Comparison of ENCODE assay signal across 1 cellular context in the genomic region with DNA sequence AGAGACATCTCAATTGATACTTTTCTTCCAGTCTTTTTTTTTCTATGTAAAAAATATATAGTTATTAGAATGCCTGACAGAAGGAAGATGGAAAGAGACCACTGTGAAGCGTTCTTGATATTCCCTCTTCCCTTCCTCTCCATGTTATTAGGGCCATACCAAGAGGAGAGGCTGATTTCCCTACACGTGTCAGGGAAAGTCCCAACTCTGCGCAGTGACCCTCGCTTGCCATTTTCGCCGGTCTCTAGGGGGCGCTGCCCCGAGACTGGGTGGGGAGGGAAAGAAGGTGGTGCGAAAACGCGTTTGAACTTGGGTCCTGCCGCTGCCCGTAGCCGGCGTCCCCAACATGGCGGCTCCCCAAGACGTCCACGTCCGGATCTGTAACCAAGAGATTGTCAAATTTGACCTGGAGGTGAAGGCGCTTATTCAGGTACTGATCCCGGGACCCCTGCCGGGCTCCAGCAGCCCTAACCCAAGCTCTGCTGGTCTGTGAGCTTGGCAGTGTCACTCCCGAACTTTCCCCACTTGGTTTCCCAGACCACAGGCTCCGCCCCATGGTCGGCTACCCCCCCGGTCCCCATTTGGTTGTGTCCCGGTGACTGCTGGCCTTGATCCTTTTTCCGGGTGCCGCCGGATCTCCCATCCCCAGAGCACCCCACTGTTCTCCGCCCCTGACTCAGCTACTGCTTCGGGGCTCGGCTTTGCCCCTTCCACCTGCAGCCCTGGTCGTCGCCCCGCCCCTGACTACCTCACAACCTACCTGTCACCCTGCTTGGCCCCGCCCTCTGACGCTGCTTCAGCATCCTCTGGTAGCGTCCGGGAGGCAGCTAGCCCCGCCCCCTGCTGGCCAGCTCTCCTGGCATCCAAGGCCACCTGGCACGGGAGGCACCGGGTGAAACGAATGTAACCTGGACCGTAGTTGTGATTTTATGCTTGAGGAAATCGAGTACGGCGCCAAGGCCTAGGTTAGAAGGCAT.
TF ChIP-seq lines count a peak whose summit lies in the region.

A gene with protein sequence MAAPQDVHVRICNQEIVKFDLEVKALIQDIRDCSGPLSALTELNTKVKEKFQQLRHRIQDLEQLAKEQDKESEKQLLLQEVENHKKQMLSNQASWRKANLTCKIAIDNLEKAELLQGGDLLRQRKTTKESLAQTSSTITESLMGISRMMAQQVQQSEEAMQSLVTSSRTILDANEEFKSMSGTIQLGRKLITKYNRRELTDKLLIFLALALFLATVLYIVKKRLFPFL (plus strand): TSS at position 332 of the 977 bp plus-strand sequence. CDS start 15 bp downstream, at position 347.

TF ChIP-seq in GM12878, 131 proteins besides CTCF, POLR2A, EP300 and RAD21 (continued from another document and continues in another):
- no peak for TF ChIP-seq SPI1 (IDR thresholded peaks at IDR 0.05; ENCODE audit: borderline replicate concordance, insufficient read depth, low read depth, low read length)
- TF ChIP-seq CHD2 (IDR thresholded peaks at IDR 0.05; ENCODE audit: borderline replicate concordance, low read depth, low read length): no peak
- peak; percentile 48; the same call in 1 of the 2 replicates for TF ChIP-seq SMC3 (IDR thresholded peaks at IDR 0.05; ENCODE audit: borderline replicate concordance, low read length)
- TF ChIP-seq, protein P1, sequence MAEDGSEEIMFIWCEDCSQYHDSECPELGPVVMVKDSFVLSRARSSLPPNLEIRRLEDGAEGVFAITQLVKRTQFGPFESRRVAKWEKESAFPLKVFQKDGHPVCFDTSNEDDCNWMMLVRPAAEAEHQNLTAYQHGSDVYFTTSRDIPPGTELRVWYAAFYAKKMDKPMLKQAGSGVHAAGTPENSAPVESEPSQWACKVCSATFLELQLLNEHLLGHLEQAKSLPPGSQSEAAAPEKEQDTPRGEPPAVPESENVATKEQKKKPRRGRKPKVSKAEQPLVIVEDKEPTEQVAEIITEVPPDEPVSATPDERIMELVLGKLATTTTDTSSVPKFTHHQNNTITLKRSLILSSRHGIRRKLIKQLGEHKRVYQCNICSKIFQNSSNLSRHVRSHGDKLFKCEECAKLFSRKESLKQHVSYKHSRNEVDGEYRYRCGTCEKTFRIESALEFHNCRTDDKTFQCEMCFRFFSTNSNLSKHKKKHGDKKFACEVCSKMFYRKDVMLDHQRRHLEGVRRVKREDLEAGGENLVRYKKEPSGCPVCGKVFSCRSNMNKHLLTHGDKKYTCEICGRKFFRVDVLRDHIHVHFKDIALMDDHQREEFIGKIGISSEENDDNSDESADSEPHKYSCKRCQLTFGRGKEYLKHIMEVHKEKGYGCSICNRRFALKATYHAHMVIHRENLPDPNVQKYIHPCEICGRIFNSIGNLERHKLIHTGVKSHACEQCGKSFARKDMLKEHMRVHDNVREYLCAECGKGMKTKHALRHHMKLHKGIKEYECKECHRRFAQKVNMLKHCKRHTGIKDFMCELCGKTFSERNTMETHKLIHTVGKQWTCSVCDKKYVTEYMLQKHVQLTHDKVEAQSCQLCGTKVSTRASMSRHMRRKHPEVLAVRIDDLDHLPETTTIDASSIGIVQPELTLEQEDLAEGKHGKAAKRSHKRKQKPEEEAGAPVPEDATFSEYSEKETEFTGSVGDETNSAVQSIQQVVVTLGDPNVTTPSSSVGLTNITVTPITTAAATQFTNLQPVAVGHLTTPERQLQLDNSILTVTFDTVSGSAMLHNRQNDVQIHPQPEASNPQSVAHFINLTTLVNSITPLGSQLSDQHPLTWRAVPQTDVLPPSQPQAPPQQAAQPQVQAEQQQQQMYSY (CRISPR knock-in tag; IDR thresholded peaks at IDR 0.05): no peak
- no peak for TF ChIP-seq NFYA (IDR thresholded peaks at IDR 0.05; ENCODE audit: borderline replicate concordance, low read depth, low read length)
- TF ChIP-seq SMAD1 (IDR thresholded peaks at IDR 0.05; ENCODE audit: low read depth, partially characterized antibody): peak; percentile 18
- TF ChIP-seq MYC (IDR thresholded peaks at IDR 0.05; ENCODE audit: insufficient read depth, insufficient read length, insufficient replicate concordance, low read length, severe bottlenecking): no peak
- TF ChIP-seq, protein P2, sequence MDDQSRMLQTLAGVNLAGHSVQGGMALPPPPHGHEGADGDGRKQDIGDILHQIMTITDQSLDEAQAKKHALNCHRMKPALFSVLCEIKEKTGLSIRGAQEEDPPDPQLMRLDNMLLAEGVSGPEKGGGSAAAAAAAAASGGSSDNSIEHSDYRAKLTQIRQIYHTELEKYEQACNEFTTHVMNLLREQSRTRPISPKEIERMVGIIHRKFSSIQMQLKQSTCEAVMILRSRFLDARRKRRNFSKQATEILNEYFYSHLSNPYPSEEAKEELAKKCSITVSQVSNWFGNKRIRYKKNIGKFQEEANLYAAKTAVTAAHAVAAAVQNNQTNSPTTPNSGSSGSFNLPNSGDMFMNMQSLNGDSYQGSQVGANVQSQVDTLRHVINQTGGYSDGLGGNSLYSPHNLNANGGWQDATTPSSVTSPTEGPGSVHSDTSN (IDR thresholded peaks at IDR 0.05; ENCODE audit: insufficient replicate concordance, low read depth, low read length): peak; percentile 42
- peak; percentile 62 for TF ChIP-seq MEF2B (IDR thresholded peaks at IDR 0.05; ENCODE audit: partially characterized antibody, poor library complexity, severe bottlenecking)
- peak; percentile 74; the same call in 1 of the 2 replicates for TF ChIP-seq CBX5 (IDR thresholded peaks at IDR 0.05; ENCODE audit: low read depth)
- TF ChIP-seq PAX5 (IDR thresholded peaks at IDR 0.05; ENCODE audit: borderline replicate concordance, low read depth, low read length): 0 out of 2 replicates have a peak, but pooled peaks have one; percentile 55
- TF ChIP-seq HDAC2 (IDR thresholded peaks at IDR 0.05): no peak
- peak; percentile 67; the same call in 1 of the 2 replicates for TF ChIP-seq GATAD2B (conservative IDR thresholded peaks at IDR 0.05; ENCODE audit: low read depth)
- peak; percentile 69 for TF ChIP-seq SP1 (IDR thresholded peaks at IDR 0.05; ENCODE audit: low read depth, low read length)
- TF ChIP-seq RUNX3 (IDR thresholded peaks at IDR 0.05; ENCODE audit: low read length): peak; percentile 74
- TF ChIP-seq KDM1A (IDR thresholded peaks at IDR 0.05; ENCODE audit: borderline replicate concordance): no peak
- peak in 1 of 2 experiments; percentile 67; a peak in 1 of 4 replicates for TF ChIP-seq SRF (IDR thresholded peaks at IDR 0.05; ENCODE audit: low read depth in 2 of 2, low read length in 2 of 2)
- no peak for TF ChIP-seq CBX3 (IDR thresholded peaks at IDR 0.05; ENCODE audit: borderline replicate concordance, low read depth)
- TF ChIP-seq TCF3 (IDR thresholded peaks at IDR 0.05; ENCODE audit: borderline replicate concordance, insufficient read depth, low read depth, low read length): no peak
- TF ChIP-seq, protein P3, sequence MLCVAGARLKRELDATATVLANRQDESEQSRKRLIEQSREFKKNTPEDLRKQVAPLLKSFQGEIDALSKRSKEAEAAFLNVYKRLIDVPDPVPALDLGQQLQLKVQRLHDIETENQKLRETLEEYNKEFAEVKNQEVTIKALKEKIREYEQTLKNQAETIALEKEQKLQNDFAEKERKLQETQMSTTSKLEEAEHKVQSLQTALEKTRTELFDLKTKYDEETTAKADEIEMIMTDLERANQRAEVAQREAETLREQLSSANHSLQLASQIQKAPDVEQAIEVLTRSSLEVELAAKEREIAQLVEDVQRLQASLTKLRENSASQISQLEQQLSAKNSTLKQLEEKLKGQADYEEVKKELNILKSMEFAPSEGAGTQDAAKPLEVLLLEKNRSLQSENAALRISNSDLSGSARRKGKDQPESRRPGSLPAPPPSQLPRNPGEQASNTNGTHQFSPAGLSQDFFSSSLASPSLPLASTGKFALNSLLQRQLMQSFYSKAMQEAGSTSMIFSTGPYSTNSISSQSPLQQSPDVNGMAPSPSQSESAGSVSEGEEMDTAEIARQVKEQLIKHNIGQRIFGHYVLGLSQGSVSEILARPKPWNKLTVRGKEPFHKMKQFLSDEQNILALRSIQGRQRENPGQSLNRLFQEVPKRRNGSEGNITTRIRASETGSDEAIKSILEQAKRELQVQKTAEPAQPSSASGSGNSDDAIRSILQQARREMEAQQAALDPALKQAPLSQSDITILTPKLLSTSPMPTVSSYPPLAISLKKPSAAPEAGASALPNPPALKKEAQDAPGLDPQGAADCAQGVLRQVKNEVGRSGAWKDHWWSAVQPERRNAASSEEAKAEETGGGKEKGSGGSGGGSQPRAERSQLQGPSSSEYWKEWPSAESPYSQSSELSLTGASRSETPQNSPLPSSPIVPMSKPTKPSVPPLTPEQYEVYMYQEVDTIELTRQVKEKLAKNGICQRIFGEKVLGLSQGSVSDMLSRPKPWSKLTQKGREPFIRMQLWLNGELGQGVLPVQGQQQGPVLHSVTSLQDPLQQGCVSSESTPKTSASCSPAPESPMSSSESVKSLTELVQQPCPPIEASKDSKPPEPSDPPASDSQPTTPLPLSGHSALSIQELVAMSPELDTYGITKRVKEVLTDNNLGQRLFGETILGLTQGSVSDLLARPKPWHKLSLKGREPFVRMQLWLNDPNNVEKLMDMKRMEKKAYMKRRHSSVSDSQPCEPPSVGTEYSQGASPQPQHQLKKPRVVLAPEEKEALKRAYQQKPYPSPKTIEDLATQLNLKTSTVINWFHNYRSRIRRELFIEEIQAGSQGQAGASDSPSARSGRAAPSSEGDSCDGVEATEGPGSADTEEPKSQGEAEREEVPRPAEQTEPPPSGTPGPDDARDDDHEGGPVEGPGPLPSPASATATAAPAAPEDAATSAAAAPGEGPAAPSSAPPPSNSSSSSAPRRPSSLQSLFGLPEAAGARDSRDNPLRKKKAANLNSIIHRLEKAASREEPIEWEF (IDR thresholded peaks at IDR 0.05; ENCODE audit: insufficient replicate concordance, low read depth, low read length): no peak
- TF ChIP-seq SUZ12 (IDR thresholded peaks at IDR 0.05; ENCODE audit: unreplicated experiment): no peak
- peak; percentile 96 for TF ChIP-seq NBN (IDR thresholded peaks at IDR 0.05)
- TF ChIP-seq, protein P4, sequence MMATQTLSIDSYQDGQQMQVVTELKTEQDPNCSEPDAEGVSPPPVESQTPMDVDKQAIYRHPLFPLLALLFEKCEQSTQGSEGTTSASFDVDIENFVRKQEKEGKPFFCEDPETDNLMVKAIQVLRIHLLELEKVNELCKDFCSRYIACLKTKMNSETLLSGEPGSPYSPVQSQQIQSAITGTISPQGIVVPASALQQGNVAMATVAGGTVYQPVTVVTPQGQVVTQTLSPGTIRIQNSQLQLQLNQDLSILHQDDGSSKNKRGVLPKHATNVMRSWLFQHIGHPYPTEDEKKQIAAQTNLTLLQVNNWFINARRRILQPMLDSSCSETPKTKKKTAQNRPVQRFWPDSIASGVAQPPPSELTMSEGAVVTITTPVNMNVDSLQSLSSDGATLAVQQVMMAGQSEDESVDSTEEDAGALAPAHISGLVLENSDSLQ (IDR thresholded peaks at IDR 0.05): peak; percentile 66
- no peak for TF ChIP-seq SREBF2 (IDR thresholded peaks at IDR 0.05; ENCODE audit: low read length)
- TF ChIP-seq MAX (IDR thresholded peaks at IDR 0.05; ENCODE audit: low read depth, low read length): peak; percentile 76
- TF ChIP-seq POLR2AphosphoS5 (IDR thresholded peaks at IDR 0.05; ENCODE audit: low read length): peak; percentile 87
- peak; percentile 89 for TF ChIP-seq MXI1 (IDR thresholded peaks at IDR 0.05; ENCODE audit: low read depth, low read length)
- TF ChIP-seq, protein P5, sequence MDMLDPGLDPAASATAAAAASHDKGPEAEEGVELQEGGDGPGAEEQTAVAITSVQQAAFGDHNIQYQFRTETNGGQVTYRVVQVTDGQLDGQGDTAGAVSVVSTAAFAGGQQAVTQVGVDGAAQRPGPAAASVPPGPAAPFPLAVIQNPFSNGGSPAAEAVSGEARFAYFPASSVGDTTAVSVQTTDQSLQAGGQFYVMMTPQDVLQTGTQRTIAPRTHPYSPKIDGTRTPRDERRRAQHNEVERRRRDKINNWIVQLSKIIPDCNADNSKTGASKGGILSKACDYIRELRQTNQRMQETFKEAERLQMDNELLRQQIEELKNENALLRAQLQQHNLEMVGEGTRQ (IDR thresholded peaks at IDR 0.05; ENCODE audit: borderline replicate concordance, low read depth, low read length): peak; percentile 10; the same call in 1 of the 2 replicates
- TF ChIP-seq ZBED1 (IDR thresholded peaks at IDR 0.05; ENCODE audit: borderline replicate concordance): no peak
- no peak; the same call in 1 of the 2 replicates for TF ChIP-seq RFX5 (IDR thresholded peaks at IDR 0.05; ENCODE audit: low read depth, low read length)
- no peak for TF ChIP-seq ZNF622 (IDR thresholded peaks at IDR 0.05)
- TF ChIP-seq WRNIP1 (IDR thresholded peaks at IDR 0.05; ENCODE audit: borderline replicate concordance, low read depth, low read length): no peak
- no peak for TF ChIP-seq YBX1 (IDR thresholded peaks at IDR 0.05)
- no peak for TF ChIP-seq JUND (IDR thresholded peaks at IDR 0.05; ENCODE audit: low read depth, low read length)
- TF ChIP-seq MYB (IDR thresholded peaks at IDR 0.05; ENCODE audit: borderline replicate concordance, low read depth, low read length): no peak
- TF ChIP-seq USF1 (IDR thresholded peaks at IDR 0.05; ENCODE audit: borderline replicate concordance, extremely low read length, insufficient read depth, low read depth, low read length): no peak
- no peak for TF ChIP-seq JUNB (IDR thresholded peaks at IDR 0.05)
- TF ChIP-seq ZNF217 (IDR thresholded peaks at IDR 0.05): no peak
- TF ChIP-seq BCLAF1 (IDR thresholded peaks at IDR 0.05): no peak
